ENCODE assay signal across 8 cellular contexts in genomic region chr17:45149669-45150603, GRCh38. TPM values are rescaled to one million over a fixed set of nuclear protein-coding genes. Genes with fewer than 3 reads are reported as not detected.
DNase-seq lines count a peak whose midpoint lies in the region; ATAC-seq and TF ChIP-seq lines count a peak whose summit lies in the region.

No MANE protein-coding gene starts in this region.

- H4K20me1 ChIP-seq in OCI-LY1 (ENCODE audit: insufficient read depth, low read length): no peaks in the 10 kb centered on the region

- H3K27ac ChIP-seq in OCI-LY1 (ENCODE audit: low read depth, low read length, poor library complexity, severe bottlenecking): no peak overlapping the region
- peak overlapping the region; percentile 88 for H3K27ac ChIP-seq in cardiac muscle cell

- ATAC-seq in HG02973 (IDR thresholded peaks at IDR 0.05; ENCODE audit: unreplicated experiment) (no peak), GM21717 (IDR thresholded peaks at IDR 0.05; ENCODE audit: unreplicated experiment) (no peak)

- no peaks in the 10 kb centered on the region for H3K9me3 Mint-ChIP-seq in osteocyte (ENCODE audit: unreplicated experiment)

- DNase-seq in ACHN (peak; percentile 71), cardiac muscle cell (ENCODE audit: low read depth in 1 of 2, low spot score in 1 of 2) (peak; percentile 65 to 76), osteocyte (ENCODE audit: extremely low spot score, unreplicated experiment) (no peak)
- DNase-seq in activated naive CD8-positive, alpha-beta T cell treated with anti-CD3 and anti-CD28 coated beads, Interleukin-2, amount 50 U/mL, for 16 hours (ENCODE audit: low read depth, low spot score): peak; percentile 25

- no peaks in the 10 kb centered on the region for H3K36me3 ChIP-seq in OCI-LY1 (ENCODE audit: insufficient read depth, low read length)
- H3K36me3 ChIP-seq in cardiac muscle cell: no peaks in the 10 kb centered on the region

- no peaks in the 10 kb centered on the region for H3K9me2 ChIP-seq in OCI-LY1 (ENCODE audit: low read depth, low read length)

- peak overlapping the region; percentile 82 for H3K4me2 ChIP-seq in OCI-LY1 (ENCODE audit: low read length)

- H2AFZ ChIP-seq in OCI-LY1 (ENCODE audit: low read length): no peak overlapping the region

- TF ChIP-seq CTCF in OCI-LY1 (IDR thresholded peaks at IDR 0.05; ENCODE audit: low read length): no peak
- no peak for TF ChIP-seq CTCF in cardiac muscle cell (IDR thresholded peaks at IDR 0.05; ENCODE audit: low read depth, low read length)
- no peak for TF ChIP-seq CTCF in osteocyte (IDR thresholded peaks at IDR 0.05)

- no peaks in the 10 kb centered on the region for H3K9me3 ChIP-seq in OCI-LY1 (ENCODE audit: low read length)
- H3K9me3 ChIP-seq in cardiac muscle cell (ENCODE audit: low read depth): no peaks in the 10 kb centered on the region

- peaks cover 1% of the 10 kb centered on the region for H3K36me3 Mint-ChIP-seq in osteocyte (ENCODE audit: unreplicated experiment)

- H3K9ac ChIP-seq in OCI-LY1 (ENCODE audit: low read length): peak overlapping the region; percentile 51; the same call in 1 of the 2 replicates

- H3K27ac Mint-ChIP-seq in osteocyte (ENCODE audit: unreplicated experiment): peak overlapping the region; percentile 100

- no peaks in the 10 kb centered on the region for H3K27me3 ChIP-seq in OCI-LY1 (ENCODE audit: insufficient read depth, low read length)
- no peaks in the 10 kb centered on the region for H3K27me3 ChIP-seq in cardiac muscle cell

- H3K4me1 Mint-ChIP-seq in osteocyte (ENCODE audit: unreplicated experiment): peaks cover 33% of the 10 kb centered on the region

- H3K4me1 ChIP-seq in OCI-LY1 (ENCODE audit: insufficient read depth, low read length, severe bottlenecking) (peaks cover 40% of the 10 kb centered on the region), cardiac muscle cell (ENCODE audit: low read depth) (peaks cover 7% of the 10 kb centered on the region)

- TF ChIP-seq POLR2A in GM18526 (IDR thresholded peaks at IDR 0.05; ENCODE audit: extremely low read depth, insufficient read length): peak; percentile 29

- H3K27me3 Mint-ChIP-seq in osteocyte (ENCODE audit: unreplicated experiment): no peaks in the 10 kb centered on the region

- no peaks in the 10 kb centered on the region for H3K79me2 ChIP-seq in OCI-LY1 (ENCODE audit: insufficient read depth, low read length)

- H3F3A ChIP-seq in OCI-LY1 (ENCODE audit: insufficient read depth, low read length): peaks cover 9% of the 10 kb centered on the region; the same call in 1 of the 2 replicates

- in situ Hi-C loops in ACHN (cut with HindIII; ENCODE audit: low pct_ligation_motif_present, low pct_unique_long_range_greater_than_20kb, low sequenced_read_pairs): no loop called here

- H3K4me3 ChIP-seq in OCI-LY1 (ENCODE audit: low read depth, low read length, poor library complexity, severe bottlenecking): peak overlapping the region; percentile 57
- peak overlapping the region; percentile 66 for H3K4me3 ChIP-seq in cardiac muscle cell

- peak overlapping the region; percentile 99 for H3K4me3 Mint-ChIP-seq in osteocyte (ENCODE audit: unreplicated experiment)

RNA-seq across cellular contexts. Expression of gene HEXIM1, which starts 1.7 kb away (rescaled TPM):
- 20.9 and 34.8 TPM in 2 replicates for total RNA-seq in cardiac muscle cell
- 17.7 and 17.9 TPM in 2 replicates for polyA plus RNA-seq in cardiac muscle cell
- 42.0 and 44.5 TPM in 2 replicates for total RNA-seq in osteocyte

RNA-seq across cellular contexts. Expression of gene HEXIM2, which starts 11.7 kb away (rescaled TPM):
- 17.6 and 21.3 TPM in 2 replicates for total RNA-seq in cardiac muscle cell
- 14.5 and 22.3 TPM in 2 replicates for polyA plus RNA-seq in cardiac muscle cell
- 6.4 and 9.8 TPM in 2 replicates for total RNA-seq in osteocyte

RNA-seq across cellular contexts. Expression of gene ACBD4, which starts 14.4 kb away (rescaled TPM):
- total RNA-seq in cardiac muscle cell: 16.3 and 29.3 TPM in 2 replicates
- polyA plus RNA-seq in cardiac muscle cell: 20.5 and 30.5 TPM in 2 replicates
- 8.1 and 10.6 TPM in 2 replicates for total RNA-seq in osteocyte

RNA-seq across cellular contexts. Expression of gene PLCD3, which starts 17.6 kb away (rescaled TPM):
- total RNA-seq in cardiac muscle cell: 41.0 and 66.3 TPM in 2 replicates
- 36.0 and 41.7 TPM in 2 replicates for polyA plus RNA-seq in cardiac muscle cell
- total RNA-seq in osteocyte: 92.3 and 111 TPM in 2 replicates
